Comparison of ENCODE assay signal across 15 cellular contexts in the genomic region with DNA sequence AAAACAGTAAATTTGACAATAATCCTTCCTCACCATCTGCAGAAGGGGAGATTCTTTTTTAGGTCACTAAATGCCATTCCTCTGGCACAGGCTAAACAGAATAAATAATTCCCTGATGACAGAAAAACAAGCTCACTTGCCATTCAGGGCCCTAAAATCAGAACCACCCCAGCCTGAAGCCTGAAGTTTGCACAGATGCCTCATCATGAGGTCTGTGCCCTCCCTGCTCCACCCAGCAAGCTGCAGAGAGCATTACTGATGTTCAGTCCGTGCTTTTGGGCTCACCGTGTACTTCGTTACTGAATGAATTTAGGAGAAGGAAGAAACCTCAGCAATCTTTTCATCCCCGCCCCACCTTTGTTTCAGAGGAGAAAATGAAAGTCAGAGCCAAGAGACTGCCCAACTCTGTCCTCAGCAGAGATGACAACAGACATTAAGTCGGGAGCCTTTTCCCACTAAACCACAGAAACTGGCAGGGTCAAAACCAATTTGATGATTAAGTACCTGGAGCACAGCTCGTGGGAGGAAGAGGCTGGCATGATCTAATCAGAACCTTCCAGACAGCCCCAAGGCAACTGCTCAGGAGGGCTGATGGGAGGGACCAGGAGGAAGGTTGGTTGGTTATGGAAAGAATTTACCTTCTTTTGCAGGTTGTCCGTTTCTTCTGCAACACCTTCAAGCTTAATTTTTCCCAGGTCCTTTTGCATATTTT.
DNase-seq lines count a peak whose midpoint lies in the region; ATAC-seq and TF ChIP-seq lines count a peak whose summit lies in the region.
"Had no signal": no experiment of that assay in that cellular context is flagged by ENCODE, and none has a peak within 500 bp of the region (broad histone marks: within the 10 kb centered on the region; RNA-seq: fewer than 3 reads in every experiment).

No MANE protein-coding gene starts in this region.

- H3K9me3 ChIP-seq in MM.1S (replicated peaks; ENCODE audit: insufficient read depth, low read length) (no peaks in the 10 kb centered on the region), esophagus (ENCODE audit: control insufficient read depth in 2 of 2, insufficient read depth in 1 of 2, low read depth in 1 of 2, low read length in 1 of 2) (no peaks in the 10 kb centered on the region), neural progenitor cell (ENCODE audit: low read depth) (no peaks in the 10 kb centered on the region)

- no peaks in the 10 kb centered on the region for H3K36me3 ChIP-seq in MM.1S (replicated peaks; ENCODE audit: insufficient read depth, low read length)
- no peaks in the 10 kb centered on the region for H3K36me3 ChIP-seq in esophagus (ENCODE audit: control insufficient read depth in 2 of 2, insufficient read depth in 2 of 2, low read length in 1 of 2)
- H3K36me3 ChIP-seq in neural progenitor cell = peaks cover 4% of the 10 kb centered on the region

- H3K36me3 Mint-ChIP-seq in neural progenitor cell = peaks cover 50% of the 10 kb centered on the region
- no peaks in the 10 kb centered on the region for H3K36me3 Mint-ChIP-seq in stimulated activated effector memory CD8-positive, alpha-beta T cell treated with anti-CD3 and anti-CD28 coated beads, Interleukin-12 subunit alpha, Interleukin-12 subunit beta, amount 100 ng/mL, for 72 hours
- H3K36me3 Mint-ChIP-seq: natural killer cell treated with Interleukin-12 subunit alpha and Interleukin-12 subunit beta and Interleukin-15 and Interleukin-18, amount 100 ng/mL, for 72 hours had no signal

- H3K9me2 ChIP-seq in MM.1S (replicated peaks; ENCODE audit: insufficient read depth, low read length) = no peaks in the 10 kb centered on the region

- no peaks in the 10 kb centered on the region for H3K27me3 Mint-ChIP-seq in neural progenitor cell (ENCODE audit: insufficient read depth, low read depth)
- H3K27me3 Mint-ChIP-seq: B cell; central memory CD8-positive, alpha-beta T cell; natural killer cell treated with Interleukin-12 subunit alpha and Interleukin-12 subunit beta and Interleukin-15 and Interleukin-18, amount 100 ng/mL, for 72 hours had no signal

- DNase-seq in Caki2 (ENCODE audit: low read depth) (peak; percentile 6), MM.1S (peak; percentile 49), neural progenitor cell (ENCODE audit: low spot score) (no peak), NCI-H526 (lab: John Stamatoyannopoulos, UW) (no peak), pons (ENCODE audit: low spot score) (no peak)
- no peak for DNase-seq in stimulated activated effector memory CD8-positive, alpha-beta T cell treated with anti-CD3 and anti-CD28 coated beads, Interleukin-12 subunit alpha, Interleukin-12 subunit beta, amount 100 ng/mL, for 72 hours (ENCODE audit: low spot score in 2 of 2)
- DNase-seq: activated naive CD4-positive, alpha-beta T cell; NCI-H2081; OCI-M1 had no signal

- H3K4me3 ChIP-seq in MM.1S (ENCODE audit: low read length) (peak overlapping the region; percentile 39), esophagus (ENCODE audit: low read depth in 1 of 2, low read length in 2 of 2) (no peak overlapping the region), neural progenitor cell (no peak overlapping the region)

- WGBS in esophagus, 2 donors = 27 to 37% methylated on average over 7 of the region's 7 CpGs

- H4K20me1 ChIP-seq in MM.1S (ENCODE audit: insufficient read depth, low read length) = no peaks in the 10 kb centered on the region
- H4K20me1 ChIP-seq in neural progenitor cell (ENCODE audit: low read depth) = peaks cover 2% of the 10 kb centered on the region

- H3K27me3 ChIP-seq in MM.1S (replicated peaks; ENCODE audit: insufficient read depth, low read length) = no peaks in the 10 kb centered on the region
- no peaks in the 10 kb centered on the region for H3K27me3 ChIP-seq in esophagus (ENCODE audit: control insufficient read depth in 1 of 2, insufficient read depth in 2 of 2, low read length in 2 of 2)
- H3K27me3 ChIP-seq in neural progenitor cell = no peaks in the 10 kb centered on the region

- in situ Hi-C loops in Caki2 (cut with HindIII; ENCODE audit: low pct_unique_long_range_greater_than_20kb, low sequenced_read_pairs) = no loop called here

- H3F3A ChIP-seq in MM.1S (ENCODE audit: insufficient read depth, low read length) (peaks cover 6% of the 10 kb centered on the region; the same call in 1 of the 2 replicates), neural progenitor cell (ENCODE audit: low read depth) (no peaks in the 10 kb centered on the region)

- H3K4me1 Mint-ChIP-seq in neural progenitor cell = no peaks in the 10 kb centered on the region
- H3K4me1 Mint-ChIP-seq in stimulated activated effector memory CD8-positive, alpha-beta T cell treated with anti-CD3 and anti-CD28 coated beads, Interleukin-12 subunit alpha, Interleukin-12 subunit beta, amount 100 ng/mL, for 72 hours = no peaks in the 10 kb centered on the region
- H3K4me1 Mint-ChIP-seq: B cell; central memory CD8-positive, alpha-beta T cell had no signal

- peak overlapping the region; percentile 72 for H3K4me2 ChIP-seq in MM.1S (ENCODE audit: low read depth, low read length)
- no peak overlapping the region for H3K4me2 ChIP-seq in neural progenitor cell

- H3K9me3 Mint-ChIP-seq in neural progenitor cell = no peaks in the 10 kb centered on the region
- peaks cover 4% of the 10 kb centered on the region for H3K9me3 Mint-ChIP-seq in stimulated activated effector memory CD8-positive, alpha-beta T cell treated with anti-CD3 and anti-CD28 coated beads, Interleukin-12 subunit alpha, Interleukin-12 subunit beta, amount 100 ng/mL, for 72 hours
- H3K9me3 Mint-ChIP-seq: natural killer cell treated with Interleukin-12 subunit alpha and Interleukin-12 subunit beta and Interleukin-15 and Interleukin-18, amount 100 ng/mL, for 72 hours; T-helper 2 cell treated with Interferon-gamma antibody and Interleukin-4, amounts not matched to agents 5 μg/mL and 100 μg/mL, for 36 hours had no signal

- H3K4me3 Mint-ChIP-seq in neural progenitor cell = no peak overlapping the region
- H3K4me3 Mint-ChIP-seq in stimulated activated effector memory CD8-positive, alpha-beta T cell treated with anti-CD3 and anti-CD28 coated beads, Interleukin-12 subunit alpha, Interleukin-12 subunit beta, amount 100 ng/mL, for 72 hours = no peak overlapping the region
- H3K4me3 Mint-ChIP-seq: B cell; central memory CD8-positive, alpha-beta T cell; natural killer cell treated with Interleukin-12 subunit alpha and Interleukin-12 subunit beta and Interleukin-15 and Interleukin-18, amount 100 ng/mL, for 72 hours; T-helper 2 cell treated with Interferon-gamma antibody and Interleukin-4, amounts not matched to agents 5 μg/mL and 100 μg/mL, for 36 hours had no signal

- no peaks in the 10 kb centered on the region for H3K4me1 ChIP-seq in MM.1S (ENCODE audit: low read length)
- no peaks in the 10 kb centered on the region for H3K4me1 ChIP-seq in esophagus (ENCODE audit: control insufficient read depth in 2 of 2, insufficient read depth in 2 of 2, low read length in 1 of 2)
- peaks cover 3% of the 10 kb centered on the region for H3K4me1 ChIP-seq in neural progenitor cell

- H3K27ac ChIP-seq in MM.1S (ENCODE audit: low read length) (no peak overlapping the region), esophagus (ENCODE audit: low read depth in 2 of 2, low read length in 1 of 2) (peak overlapping the region; percentile 3 to 33), neural progenitor cell (peak overlapping the region; percentile 37)

- H3K9ac ChIP-seq in MM.1S (ENCODE audit: low read length) (no peak overlapping the region), neural progenitor cell (no peak overlapping the region)

- TF ChIP-seq CTCF in MM.1S (IDR thresholded peaks at IDR 0.05; ENCODE audit: low read length) = no peak
- TF ChIP-seq CTCF in neural progenitor cell (IDR thresholded peaks at IDR 0.05) = no peak

- H2AFZ ChIP-seq in MM.1S (ENCODE audit: low read length) = peak overlapping the region; percentile 24
- H2AFZ ChIP-seq in neural progenitor cell (replicated peaks) = no peak overlapping the region

- no peak overlapping the region for H3K27ac Mint-ChIP-seq in neural progenitor cell
- H3K27ac Mint-ChIP-seq in stimulated activated effector memory CD8-positive, alpha-beta T cell treated with anti-CD3 and anti-CD28 coated beads, Interleukin-12 subunit alpha, Interleukin-12 subunit beta, amount 100 ng/mL, for 72 hours = no peak overlapping the region
- H3K27ac Mint-ChIP-seq: B cell; natural killer cell treated with Interleukin-12 subunit alpha and Interleukin-12 subunit beta and Interleukin-15 and Interleukin-18, amount 100 ng/mL, for 72 hours; T-helper 2 cell treated with Interferon-gamma antibody and Interleukin-4, amounts not matched to agents 5 μg/mL and 100 μg/mL, for 36 hours had no signal

- H3K79me2 ChIP-seq in MM.1S (ENCODE audit: low read length) (no peaks in the 10 kb centered on the region), neural progenitor cell (ENCODE audit: low read depth) (no peaks in the 10 kb centered on the region)

- no peak for ATAC-seq in GM21381 (IDR thresholded peaks at IDR 0.05; ENCODE audit: unreplicated experiment)
- no peak for ATAC-seq in stimulated activated effector memory CD8-positive, alpha-beta T cell treated with anti-CD3 and anti-CD28 coated beads, Interleukin-12 subunit alpha, Interleukin-12 subunit beta, amount 100 ng/mL, for 72 hours

Comparison
In these comparisons a context has a peak if more than half of its experiments do, and no peak if none do; other contexts are left out.
1. DNase-seq: peak in Caki2 (single experiment) and MM.1S (single experiment); none in neural progenitor cell (single experiment), NCI-H526 (0 of 2), pons (single experiment) and stimulated activated effector memory CD8-positive, alpha-beta T cell treated with anti-CD3 and anti-CD28 coated beads, Interleukin-12 subunit alpha, Interleukin-12 subunit beta, amount 100 ng/mL, for 72 hours (0 of 2).